1 cellular context compared by ENCODE assay signal in genomic region chr4:170110290-170110672, GRCh38.
TF ChIP-seq lines count a peak whose summit lies in the region.

No MANE protein-coding gene starts in this region.

TF ChIP-seq in H1, 55 proteins besides CTCF, POLR2A, EP300 and RAD21 (continued from another document):
- no peak for TF ChIP-seq CHD7 (IDR thresholded peaks at IDR 0.05; ENCODE audit: insufficient replicate concordance, low read length)
- TF ChIP-seq SUZ12 (IDR thresholded peaks at IDR 0.05; ENCODE audit: low read length): no peak
- no peak for TF ChIP-seq RNF2 (IDR thresholded peaks at IDR 0.05; ENCODE audit: borderline replicate concordance, low read depth, low read length, missing control alignments, poor library complexity, severe bottlenecking)
